In genomic region chr10:31929986-31930675, GRCh38 we compare ENCODE assay signal across 8 cellular contexts. TPM values are rescaled to one million over a fixed set of nuclear protein-coding genes. Genes with fewer than 3 reads are reported as not detected.
DNase-seq lines count a peak whose midpoint lies in the region; ATAC-seq and TF ChIP-seq lines count a peak whose summit lies in the region.

No MANE protein-coding gene starts in this region.

- no peaks in the 10 kb centered on the region for H3K27me3 ChIP-seq in esophagus (ENCODE audit: control insufficient read depth in 1 of 2, insufficient read depth in 2 of 2, low read length in 2 of 2)

- peaks cover 38% of the 10 kb centered on the region for H3K4me1 Mint-ChIP-seq in activated naive CD4-positive, alpha-beta T cell treated with anti-CD3 and anti-CD28 coated beads, Interleukin-2, amount 10 ng/mL, durations not matched to agents 7 days and 5 days

- no peaks in the 10 kb centered on the region for H3K36me3 Mint-ChIP-seq in activated naive CD4-positive, alpha-beta T cell treated with anti-CD3 and anti-CD28 coated beads, Interleukin-2, amount 10 ng/mL, durations not matched to agents 7 days and 5 days
- no peaks in the 10 kb centered on the region for H3K36me3 Mint-ChIP-seq in activated naive CD4-positive, alpha-beta T cell treated with anti-CD3 and anti-CD28 coated beads, Interleukin-2, amount 50 U/mL, for 72 hours

- no peaks in the 10 kb centered on the region for H3K36me3 ChIP-seq in esophagus (ENCODE audit: control insufficient read depth in 2 of 2, insufficient read depth in 2 of 2, low read length in 1 of 2)

- no peaks in the 10 kb centered on the region for H3K9me3 ChIP-seq in esophagus (ENCODE audit: control insufficient read depth in 2 of 2, insufficient read depth in 1 of 2, low read depth in 1 of 2, low read length in 1 of 2)

- peak overlapping the region; percentile 80 for H3K4me3 Mint-ChIP-seq in activated naive CD4-positive, alpha-beta T cell treated with anti-CD3 and anti-CD28 coated beads, Interleukin-2, amount 10 ng/mL, durations not matched to agents 7 days and 5 days

- peak overlapping the region; percentile 18 to 81 for H3K4me3 ChIP-seq in esophagus (ENCODE audit: low read depth in 1 of 2, low read length in 2 of 2)

- ATAC-seq in activated naive CD4-positive, alpha-beta T cell treated with anti-CD3 and anti-CD28 coated beads, Interleukin-2, amount 50 U/mL, for 72 hours: no peak
- peak; percentile 36 for ATAC-seq in HG03103 (IDR thresholded peaks at IDR 0.05; ENCODE audit: low read depth, unreplicated experiment)
- no peak for ATAC-seq in omental fat pad (ENCODE audit: low FRiP score)

- no peaks in the 10 kb centered on the region for H3K4me1 ChIP-seq in esophagus (ENCODE audit: control insufficient read depth in 2 of 2, insufficient read depth in 2 of 2, low read length in 1 of 2)

- CTCF ChIA-PET in activated naive CD4-positive, alpha-beta T cell treated with anti-CD3 and anti-CD28 coated beads, Interleukin-2, amount 10 ng/mL, durations not matched to agents 7 days and 5 days (lab: Charles Lee): interaction anchor here (0.5 to 4.2 kb wide), 9 partner anchors 9 to 97 kb away, joined by 3 to 17 read pairs (median 3); no protein-coding TSS in a partner anchor

- no peak for TF ChIP-seq CTCF in omental fat pad (IDR thresholded peaks at IDR 0.05)

- peak overlapping the region; percentile 77 to 98 for H3K27ac ChIP-seq in esophagus (ENCODE audit: low read depth in 2 of 2, low read length in 1 of 2)

- no peaks in the 10 kb centered on the region for H3K9me3 Mint-ChIP-seq in activated naive CD4-positive, alpha-beta T cell treated with anti-CD3 and anti-CD28 coated beads, Interleukin-2, amount 10 ng/mL, durations not matched to agents 7 days and 5 days
- no peaks in the 10 kb centered on the region for H3K9me3 Mint-ChIP-seq in activated naive CD4-positive, alpha-beta T cell treated with anti-CD3 and anti-CD28 coated beads, Interleukin-2, amount 50 U/mL, for 72 hours

- H3K27ac Mint-ChIP-seq in activated naive CD4-positive, alpha-beta T cell treated with anti-CD3 and anti-CD28 coated beads, Interleukin-2, amount 10 ng/mL, durations not matched to agents 7 days and 5 days: peak overlapping the region; percentile 69
- peak overlapping the region in 1 of 2 donors; percentile 90 for H3K27ac Mint-ChIP-seq in activated naive CD4-positive, alpha-beta T cell treated with anti-CD3 and anti-CD28 coated beads, Interleukin-2, amount 50 U/mL, for 72 hours

- 8 to 11% methylated on average over 11 of the region's 11 CpGs for WGBS in esophagus, 2 donors

- peak; percentile 52 for DNase-seq in activated naive CD4-positive, alpha-beta T cell treated with anti-CD3 and anti-CD28 coated beads, Interleukin-2, amount 10 ng/mL, durations not matched to agents 7 days and 5 days
- DNase-seq in activated naive CD4-positive, alpha-beta T cell treated with anti-CD3 and anti-CD28 coated beads, Interleukin-2, amount 50 U/mL, for 72 hours (ENCODE audit: low spot score in 2 of 2): no peak
- DNase-seq in T-helper 22 cell (ENCODE audit: low read depth) (peak; percentile 11), pons (ENCODE audit: low spot score) (peak; percentile 74), omental fat pad (ENCODE audit: low spot score) (no peak), DMS79 treated with DMSO at 0.1 percent for 48 hours (lab: John Stamatoyannopoulos, UW) (no peak)

- H3K27me3 Mint-ChIP-seq in activated naive CD4-positive, alpha-beta T cell treated with anti-CD3 and anti-CD28 coated beads, Interleukin-2, amount 10 ng/mL, durations not matched to agents 7 days and 5 days: peaks cover 6% of the 10 kb centered on the region

RNA-seq across cellular contexts. Expression of gene ARHGAP12, which starts 1.5 kb away (rescaled TPM):
- 1 to 10 TPM; 4.8 to 6.4 TPM for total RNA-seq in activated naive CD4-positive, alpha-beta T cell treated with anti-CD3 and anti-CD28 coated beads, Interleukin-2, amount 50 U/mL, for 72 hours
- 10 to 100 TPM in 1 of 2 donors, 1 to 10 TPM in 1; 6.9 to 19.8 TPM for polyA plus RNA-seq in esophagus
- 10 to 100 TPM; 20.4 to 47.4 (median 33.1) TPM for total RNA-seq in omental fat pad

Comparison
In these comparisons a context has a peak if more than half of its experiments do, and no peak if none do; other contexts are left out.
1. DNase-seq: peak in activated naive CD4-positive, alpha-beta T cell treated with anti-CD3 and anti-CD28 coated beads, Interleukin-2, amount 10 ng/mL, durations not matched to agents 7 days and 5 days (single experiment), T-helper 22 cell (single experiment) and pons (single experiment); none in activated naive CD4-positive, alpha-beta T cell treated with anti-CD3 and anti-CD28 coated beads, Interleukin-2, amount 50 U/mL, for 72 hours (0 of 2), omental fat pad (single experiment) and DMS79 treated with DMSO at 0.1 percent for 48 hours (single experiment).